ENCODE assay signal across 24 cellular contexts in genomic region chr11:31720666-31721199, GRCh38.
"Had no signal": no experiment of that assay in that cellular context is flagged by ENCODE, and none has a peak within 500 bp of the region (broad histone marks: within the 10 kb centered on the region; RNA-seq: fewer than 3 reads in every experiment).

No MANE protein-coding gene starts in this region.

- H3K9me3 Mint-ChIP-seq: activated naive CD4-positive, alpha-beta T cell treated with anti-CD3 and anti-CD28 coated beads, Interleukin-2, amount 50 U/mL, for 72 hours; activated T-cell treated with anti-CD3 and anti-CD28 coated beads, Interleukin-2, amount 50 U/mL, for 24 hours; neural progenitor cell; stimulated activated naive CD8-positive, alpha-beta T cell treated with anti-CD3 and anti-CD28 coated beads, Interleukin-15, Interleukin-2, amounts not matched to agents 100 ng/mL and 50 ng/mL, for 24 hours; WTC11 had no signal

- H3K36me3 Mint-ChIP-seq: WTC11 had no signal

- H3K4me1 Mint-ChIP-seq: activated CD4-positive, alpha-beta T cell treated with anti-CD3 and anti-CD28 coated beads for 36 hours had no signal

- H3K4me3 ChIP-seq: colonic mucosa, esophagus muscularis mucosa, lower lobe of right lung, neural progenitor cell, prostate gland, spleen, tibial artery had no signal

- H3K4me3 Mint-ChIP-seq: activated CD4-positive, alpha-beta T cell treated with anti-CD3 and anti-CD28 coated beads for 36 hours; activated T-cell treated with anti-CD3 and anti-CD28 coated beads, Interleukin-2, amount 50 U/mL, for 24 hours; activated T-helper 17 cell treated with anti-CD3 and anti-CD28 coated beads, Interleukin-2, amount 50 U/mL, for 72 hours; naive thymus-derived CD8-positive, alpha-beta T cell; neural progenitor cell; stimulated activated naive CD8-positive, alpha-beta T cell treated with anti-CD3 and anti-CD28 coated beads, Interleukin-15, Interleukin-2, amounts not matched to agents 100 ng/mL and 50 ng/mL, for 24 hours; WTC11 had no signal

- ATAC-seq: activated CD4-positive, alpha-beta T cell treated with anti-CD3 and anti-CD28 coated beads for 36 hours; activated naive CD4-positive, alpha-beta T cell treated with anti-CD3 and anti-CD28 coated beads, Interleukin-2, amount 50 U/mL, for 72 hours; activated T-helper 17 cell treated with anti-CD3 and anti-CD28 coated beads, Interleukin-2, amount 50 U/mL, for 72 hours; left lobe of liver; lower lobe of right lung; naive thymus-derived CD8-positive, alpha-beta T cell had no signal

- H3K9me3 ChIP-seq: colonic mucosa, esophagus muscularis mucosa, lower lobe of right lung, prostate gland, spleen, tibial artery had no signal

- H3K27me3 Mint-ChIP-seq: activated CD4-positive, alpha-beta T cell treated with anti-CD3 and anti-CD28 coated beads for 36 hours; activated T-cell treated with anti-CD3 and anti-CD28 coated beads, Interleukin-2, amount 50 U/mL, for 24 hours; activated T-helper 17 cell treated with anti-CD3 and anti-CD28 coated beads, Interleukin-2, amount 50 U/mL, for 72 hours; naive thymus-derived CD8-positive, alpha-beta T cell; stimulated activated naive CD8-positive, alpha-beta T cell treated with anti-CD3 and anti-CD28 coated beads, Interleukin-15, Interleukin-2, amounts not matched to agents 100 ng/mL and 50 ng/mL, for 24 hours had no signal

- DNase-seq: activated CD4-positive, alpha-beta T cell treated with anti-CD3 and anti-CD28 coated beads for 36 hours; activated CD4-positive, alpha-beta T cell treated with anti-CD3 and anti-CD28 coated beads, Interleukin-2, amount 50 U/mL, for 4 hours; activated CD8-positive, alpha-beta memory T cell treated with anti-CD3 and anti-CD28 coated beads for 24 hours; activated CD8-positive, alpha-beta memory T cell treated with anti-CD3 and anti-CD28 coated beads, Interleukin-2, amount 50 U/mL, for 4 hours; activated T-cell treated with anti-CD3 and anti-CD28 coated beads, Interleukin-2, amount 50 U/mL, for 24 hours; aorta; central memory CD4-positive, alpha-beta T cell; colonic mucosa; foreskin fibroblast; lower lobe of right lung; naive thymus-derived CD8-positive, alpha-beta T cell; spleen; stimulated activated CD4-positive, alpha-beta T cell treated with anti-CD3 and anti-CD28 coated beads, Interleukin-4, amount 100 ng/mL, for 24 hours; T-helper 1 cell; T1000; tibial artery had no signal

- H3K27ac Mint-ChIP-seq: activated CD4-positive, alpha-beta T cell treated with anti-CD3 and anti-CD28 coated beads for 36 hours; activated naive CD4-positive, alpha-beta T cell treated with anti-CD3 and anti-CD28 coated beads, Interleukin-2, amount 50 U/mL, for 72 hours; activated T-cell treated with anti-CD3 and anti-CD28 coated beads, Interleukin-2, amount 50 U/mL, for 24 hours; activated T-helper 17 cell treated with anti-CD3 and anti-CD28 coated beads, Interleukin-2, amount 50 U/mL, for 72 hours; naive thymus-derived CD8-positive, alpha-beta T cell; WTC11 had no signal
